In genomic region chr19:16773259-16773658, GRCh38 we compare ENCODE assay signal across 25 cellular contexts. TPM values are rescaled to one million over a fixed set of nuclear protein-coding genes. Genes with fewer than 3 reads are reported as not detected.
A peak's percentile ranks its signal among the peaks of the same experiment; 100 is the strongest.
DNase-seq lines count a peak whose midpoint lies in the region; ATAC-seq and TF ChIP-seq lines count a peak whose summit lies in the region.
"Had no signal": no experiment of that assay in that cellular context is flagged by ENCODE, and none has a peak within 500 bp of the region (broad histone marks: within the 10 kb centered on the region; RNA-seq: fewer than 3 reads in every experiment).

No MANE protein-coding gene starts in this region.

- CTCF ChIA-PET in PC-3 (lab: Charles Lee): interaction anchor here (0.5 to 0.6 kb wide), 2 partner anchors 48 to 138 kb away, joined by 3 to 8 read pairs; no protein-coding TSS in a partner anchor

- TF ChIP-seq POLR2A in erythroblast (IDR thresholded peaks at IDR 0.05; ENCODE audit: low read length): no peak

- no peak overlapping the region for H3K4me2 ChIP-seq in PC-3 (ENCODE audit: low read length)
- H3K4me2 ChIP-seq: PC-9 had no signal

- H3K36me3 Mint-ChIP-seq in natural killer cell treated with Interleukin-12 subunit alpha and Interleukin-12 subunit beta and Interleukin-15 and Interleukin-18, amount 100 ng/mL, for 72 hours: no peaks in the 10 kb centered on the region
- H3K36me3 Mint-ChIP-seq in natural killer cell: no peaks in the 10 kb centered on the region
- peaks cover 8% of the 10 kb centered on the region in 2 donors for H3K36me3 Mint-ChIP-seq in stimulated activated naive B cell treated with anti-CD40 and anti-IgM and Interleukin-4, amounts not matched to agents 10 μg/mL and 1 μg/mL and 100 μg/mL, for 72 hours
- no peaks in the 10 kb centered on the region for H3K36me3 Mint-ChIP-seq in progenitor cell of endocrine pancreas (ENCODE audit: insufficient read depth)

- H3K4me1 Mint-ChIP-seq in natural killer cell treated with Interleukin-12 subunit alpha and Interleukin-12 subunit beta and Interleukin-15 and Interleukin-18, amount 100 ng/mL, for 72 hours (ENCODE audit: low read depth in 2 of 2): no peaks in the 10 kb centered on the region
- no peaks in the 10 kb centered on the region for H3K4me1 Mint-ChIP-seq in natural killer cell
- no peaks in the 10 kb centered on the region for H3K4me1 Mint-ChIP-seq in stimulated activated naive B cell treated with anti-CD40 and anti-IgM and Interleukin-4, amounts not matched to agents 10 μg/mL and 1 μg/mL and 100 μg/mL, for 72 hours
- H3K4me1 Mint-ChIP-seq in progenitor cell of endocrine pancreas (ENCODE audit: low read depth): no peaks in the 10 kb centered on the region

- H3K9me3 Mint-ChIP-seq in natural killer cell treated with Interleukin-12 subunit alpha and Interleukin-12 subunit beta and Interleukin-15 and Interleukin-18, amount 100 ng/mL, for 72 hours: no peaks in the 10 kb centered on the region
- H3K9me3 Mint-ChIP-seq in natural killer cell: no peaks in the 10 kb centered on the region
- H3K9me3 Mint-ChIP-seq in stimulated activated naive B cell treated with anti-CD40 and anti-IgM and Interleukin-4, amounts not matched to agents 10 μg/mL and 1 μg/mL and 100 μg/mL, for 72 hours: peaks cover 8 to 11% of the 10 kb centered on the region in 2 donors
- no peaks in the 10 kb centered on the region for H3K9me3 Mint-ChIP-seq in progenitor cell of endocrine pancreas (ENCODE audit: low read depth)

- no peak overlapping the region for H2AFZ ChIP-seq in PC-3 (ENCODE audit: low read length)
- H2AFZ ChIP-seq: GM23248, PC-9 had no signal

- no peaks in the 10 kb centered on the region for H3K27me3 ChIP-seq in PC-3 (ENCODE audit: low read length)
- H3K27me3 ChIP-seq: SJSA1 had no signal

- no peaks in the 10 kb centered on the region for H3F3A ChIP-seq in PC-3 (ENCODE audit: low read length, unreplicated experiment)

- TF ChIP-seq CTCF in natural killer cell (IDR thresholded peaks at IDR 0.05) (no peak), PC-3 (conservative IDR thresholded peaks at IDR 0.05; ENCODE audit: low read depth, low read length) (no peak), progenitor cell of endocrine pancreas (IDR thresholded peaks at IDR 0.05; ENCODE audit: unreplicated experiment) (no peak)

- no peak overlapping the region for H3K27ac ChIP-seq in PC-3 (ENCODE audit: low read length)
- H3K27ac ChIP-seq: GM23248, PC-9, SJSA1 had no signal

- no peak overlapping the region for H3K9ac ChIP-seq in PC-3 (ENCODE audit: low read length)
- H3K9ac ChIP-seq: GM23248 had no signal

- POLR2A ChIA-PET in PC-3 (lab: Charles Lee; ENCODE audit: unreplicated experiment): no interaction called here

- H3K4me1 ChIP-seq in PC-3 (ENCODE audit: insufficient read depth, low read length): no peaks in the 10 kb centered on the region
- H3K4me1 ChIP-seq: SJSA1 had no signal

- H3K4me3 Mint-ChIP-seq in natural killer cell treated with Interleukin-12 subunit alpha and Interleukin-12 subunit beta and Interleukin-15 and Interleukin-18, amount 100 ng/mL, for 72 hours: no peak overlapping the region
- H3K4me3 Mint-ChIP-seq in natural killer cell (no peak overlapping the region), progenitor cell of endocrine pancreas (ENCODE audit: low read depth) (no peak overlapping the region)
- no peak overlapping the region for H3K4me3 Mint-ChIP-seq in stimulated activated naive B cell treated with anti-CD40 and anti-IgM and Interleukin-4, amounts not matched to agents 10 μg/mL and 1 μg/mL and 100 μg/mL, for 72 hours

- no peak overlapping the region for H3K4me3 ChIP-seq in PC-3 (ENCODE audit: low read length)
- H3K4me3 ChIP-seq: GM23248, MG63, PC-9, SJSA1 had no signal

- no peak for DNase-seq in natural killer cell treated with Interleukin-12 subunit alpha and Interleukin-12 subunit beta and Interleukin-15 and Interleukin-18, amount 100 ng/mL, for 72 hours (ENCODE audit: low spot score)
- DNase-seq in natural killer cell (no peak), PC-3 (peak; percentile 7), erythroblast (lab: John Stamatoyannopoulos, UW) (peak; percentile 5 to 54), progenitor cell of endocrine pancreas (ENCODE audit: low spot score, unreplicated experiment) (no peak), NAMALWA (ENCODE audit: low spot score) (no peak), NCI-H345 (lab: John Stamatoyannopoulos, UW) (no peak)
- DNase-seq in stimulated activated naive B cell treated with anti-CD40 and anti-IgM and Interleukin-4, amounts not matched to agents 10 μg/mL and 1 μg/mL and 100 μg/mL, for 72 hours: no peak
- DNase-seq: DMS153; DND-41; GM23248; KBM-7; MG63; NCI-H1930; NCI-H524 treated with DMSO at 0.1 percent for 48 hours; NCI-H82; NK-92 treated with Interleukin-12 subunit alpha and Interleukin-12 subunit beta, amount 100 ng/mL, for 24 hours; PC-9; Right ventricle myocardium superior had no signal

- H4K20me1 ChIP-seq in PC-3 (ENCODE audit: low read length): no peaks in the 10 kb centered on the region

- H3K9me3 ChIP-seq in PC-3 (ENCODE audit: low read length): no peaks in the 10 kb centered on the region
- H3K9me3 ChIP-seq: MG63, SJSA1 had no signal

- no peaks in the 10 kb centered on the region for H3K36me3 ChIP-seq in PC-3 (ENCODE audit: low read depth, low read length)
- H3K36me3 ChIP-seq: MG63, SJSA1 had no signal

- peaks cover 20 to 32% of the 10 kb centered on the region in 2 donors for H3K27me3 Mint-ChIP-seq in natural killer cell treated with Interleukin-12 subunit alpha and Interleukin-12 subunit beta and Interleukin-15 and Interleukin-18, amount 100 ng/mL, for 72 hours
- H3K27me3 Mint-ChIP-seq in natural killer cell (ENCODE audit: low read depth in 2 of 2) (peaks cover 5 to 24% of the 10 kb centered on the region in 2 donors), progenitor cell of endocrine pancreas (peaks cover 43% of the 10 kb centered on the region)
- H3K27me3 Mint-ChIP-seq in stimulated activated naive B cell treated with anti-CD40 and anti-IgM and Interleukin-4, amounts not matched to agents 10 μg/mL and 1 μg/mL and 100 μg/mL, for 72 hours: peaks cover 20 to 28% of the 10 kb centered on the region in 2 donors

- ATAC-seq in natural killer cell treated with Interleukin-12 subunit alpha and Interleukin-12 subunit beta and Interleukin-15 and Interleukin-18, amount 100 ng/mL, for 72 hours: peak; percentile 9 to 20
- no peak for ATAC-seq in natural killer cell
- no peak for ATAC-seq in PC-3
- peak; percentile 36 to 58 for ATAC-seq in stimulated activated naive B cell treated with anti-CD40 and anti-IgM and Interleukin-4, amounts not matched to agents 10 μg/mL and 1 μg/mL and 100 μg/mL, for 72 hours (replicated peaks)
- ATAC-seq: HepG2 had no signal

- H3K27ac Mint-ChIP-seq in natural killer cell treated with Interleukin-12 subunit alpha and Interleukin-12 subunit beta and Interleukin-15 and Interleukin-18, amount 100 ng/mL, for 72 hours: no peak overlapping the region
- H3K27ac Mint-ChIP-seq in natural killer cell: no peak overlapping the region
- no peak overlapping the region for H3K27ac Mint-ChIP-seq in stimulated activated naive B cell treated with anti-CD40 and anti-IgM and Interleukin-4, amounts not matched to agents 10 μg/mL and 1 μg/mL and 100 μg/mL, for 72 hours
- H3K27ac Mint-ChIP-seq in progenitor cell of endocrine pancreas: no peak overlapping the region

- intact Hi-C loops in natural killer cell (cut with micrococcal nuclease): loop anchor here (5.0 kb wide), 1 partner anchor 694 kb away; no protein-coding TSS in a partner anchor
- intact Hi-C loops in PC-3 (cut with micrococcal nuclease): loop anchor here (5.0 kb wide), 1 partner anchor 194 kb away; no protein-coding TSS in a partner anchor

- H3K79me2 ChIP-seq in PC-3 (ENCODE audit: low read length): no peaks in the 10 kb centered on the region

- no TSS peak for BruUV-seq in PC-3 (replicated peaks; lab: Mats Ljungman, UMichigan)

- H3K9me2 ChIP-seq in PC-3 (replicated peaks; ENCODE audit: low read length): no peaks in the 10 kb centered on the region

RNA-seq across cellular contexts. Expression of gene NWD1, which starts 53.6 kb away (rescaled TPM):
- total RNA-seq in natural killer cell treated with Interleukin-12 subunit alpha and Interleukin-12 subunit beta and Interleukin-15 and Interleukin-18, amount 100 ng/mL, for 72 hours: not detected
- total RNA-seq in natural killer cell (under 1 TPM in 2 of 3 donors, not detected in 1; 0.05 TPM), PC-3 (2014; rRNA removed) (2.4 and 2.5 TPM in 2 replicates), progenitor cell of endocrine pancreas (0.04 TPM in 1 of 2 replicates, not detected in the other)
- total RNA-seq: GM23248, H7, HepG2, HT1080, LHCN-M2, Right ventricle myocardium superior, RPMI7951, SJSA1 had no signal

RNA-seq across cellular contexts. Expression of gene SIN3B, which starts 55.9 kb away (rescaled TPM):
- 10 to 100 TPM; 33.0 to 53.2 TPM for total RNA-seq in natural killer cell treated with Interleukin-12 subunit alpha and Interleukin-12 subunit beta and Interleukin-15 and Interleukin-18, amount 100 ng/mL, for 72 hours
- total RNA-seq in natural killer cell: 10 to 100 TPM; 58.4 to 70.1 (median 60.2) TPM
- 46.4 and 84.1 TPM in 2 replicates for total RNA-seq in PC-3 (2014; rRNA removed)
- total RNA-seq in progenitor cell of endocrine pancreas: 89.6 and 94.2 TPM in 2 replicates

Comparison
In these comparisons a context has a peak if more than half of its experiments do, and no peak if none do; other contexts are left out.
1. ATAC-seq: peak in natural killer cell treated with Interleukin-12 subunit alpha and Interleukin-12 subunit beta and Interleukin-15 and Interleukin-18, amount 100 ng/mL, for 72 hours (2 of 2) and stimulated activated naive B cell treated with anti-CD40 and anti-IgM and Interleukin-4, amounts not matched to agents 10 μg/mL and 1 μg/mL and 100 μg/mL, for 72 hours (2 of 2); none in natural killer cell (0 of 3) and PC-3 (single experiment).
2. DNase-seq: peak in PC-3 (single experiment) and erythroblast (2 of 2); none in natural killer cell treated with Interleukin-12 subunit alpha and Interleukin-12 subunit beta and Interleukin-15 and Interleukin-18, amount 100 ng/mL, for 72 hours (single experiment), natural killer cell (single experiment), stimulated activated naive B cell treated with anti-CD40 and anti-IgM and Interleukin-4, amounts not matched to agents 10 μg/mL and 1 μg/mL and 100 μg/mL, for 72 hours (single experiment), progenitor cell of endocrine pancreas (single experiment), NAMALWA (single experiment) and NCI-H345 (single experiment).